9 cellular contexts compared by ENCODE assay signal in the genomic region with DNA sequence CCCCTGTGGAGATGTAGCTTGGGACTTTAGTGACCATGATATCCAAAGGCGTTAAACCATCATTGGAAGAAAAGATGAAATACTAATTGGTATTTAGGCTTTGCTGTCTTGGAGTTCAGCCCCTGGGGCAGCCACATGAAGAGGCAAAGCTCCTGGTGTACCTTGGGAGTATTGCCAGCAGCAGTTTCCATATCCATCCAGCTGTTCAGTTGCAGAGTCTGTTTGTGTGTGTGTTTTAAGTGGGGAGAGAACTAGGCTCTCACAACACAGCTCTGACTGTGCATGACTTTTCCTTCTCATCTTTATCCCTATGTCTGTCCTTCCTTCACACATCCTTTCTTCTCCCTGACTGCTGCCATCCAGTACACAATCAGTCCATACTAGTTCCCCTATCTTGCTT.
"Had no signal": no experiment of that assay in that cellular context is flagged by ENCODE, and none has a peak within 500 bp of the region (broad histone marks: within the 10 kb centered on the region; RNA-seq: fewer than 3 reads in every experiment).

No MANE protein-coding gene starts in this region.

- DNase-seq: GM23248, GOT3, H7, HFFc6, KBM-7 had no signal

- ATAC-seq: HCT116, HepG2 had no signal

- H3K9ac ChIP-seq: GM23248 had no signal

- H3K27ac ChIP-seq: GM23248, HL-60 had no signal

- H3K9me3 ChIP-seq: HAP-1 had no signal

- H3K36me3 ChIP-seq: HAP-1 had no signal

- FAIRE-seq: HepG2 had no signal

- H3K4me3 ChIP-seq: GM23248, HAP-1 had no signal
